Comparison of ENCODE assay signal across 1 cellular context in the genomic region with DNA sequence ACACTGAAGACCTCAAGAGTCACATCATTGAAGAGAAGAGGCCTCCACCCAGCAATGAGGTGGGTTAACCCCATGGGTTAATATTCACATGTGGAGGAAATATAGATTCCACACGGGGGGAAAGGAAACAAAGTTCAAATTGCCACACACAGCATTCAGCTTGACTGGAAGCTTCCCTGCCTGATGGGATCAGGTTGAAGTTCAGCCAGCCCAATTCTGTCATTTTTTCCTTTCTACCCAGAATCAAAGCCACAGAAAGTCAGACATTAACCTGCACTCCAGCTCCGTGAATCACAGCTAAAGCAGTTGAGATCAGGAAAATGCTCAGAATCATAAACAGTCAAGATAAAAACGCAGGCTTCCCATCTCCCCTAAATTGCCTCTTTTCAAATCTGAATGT.
TF ChIP-seq lines count a peak whose summit lies in the region.

No MANE protein-coding gene starts in this region.

TF ChIP-seq in liver, 16 proteins besides CTCF, POLR2A, EP300 and RAD21 (continued from another document):
- TF ChIP-seq, protein P1, sequence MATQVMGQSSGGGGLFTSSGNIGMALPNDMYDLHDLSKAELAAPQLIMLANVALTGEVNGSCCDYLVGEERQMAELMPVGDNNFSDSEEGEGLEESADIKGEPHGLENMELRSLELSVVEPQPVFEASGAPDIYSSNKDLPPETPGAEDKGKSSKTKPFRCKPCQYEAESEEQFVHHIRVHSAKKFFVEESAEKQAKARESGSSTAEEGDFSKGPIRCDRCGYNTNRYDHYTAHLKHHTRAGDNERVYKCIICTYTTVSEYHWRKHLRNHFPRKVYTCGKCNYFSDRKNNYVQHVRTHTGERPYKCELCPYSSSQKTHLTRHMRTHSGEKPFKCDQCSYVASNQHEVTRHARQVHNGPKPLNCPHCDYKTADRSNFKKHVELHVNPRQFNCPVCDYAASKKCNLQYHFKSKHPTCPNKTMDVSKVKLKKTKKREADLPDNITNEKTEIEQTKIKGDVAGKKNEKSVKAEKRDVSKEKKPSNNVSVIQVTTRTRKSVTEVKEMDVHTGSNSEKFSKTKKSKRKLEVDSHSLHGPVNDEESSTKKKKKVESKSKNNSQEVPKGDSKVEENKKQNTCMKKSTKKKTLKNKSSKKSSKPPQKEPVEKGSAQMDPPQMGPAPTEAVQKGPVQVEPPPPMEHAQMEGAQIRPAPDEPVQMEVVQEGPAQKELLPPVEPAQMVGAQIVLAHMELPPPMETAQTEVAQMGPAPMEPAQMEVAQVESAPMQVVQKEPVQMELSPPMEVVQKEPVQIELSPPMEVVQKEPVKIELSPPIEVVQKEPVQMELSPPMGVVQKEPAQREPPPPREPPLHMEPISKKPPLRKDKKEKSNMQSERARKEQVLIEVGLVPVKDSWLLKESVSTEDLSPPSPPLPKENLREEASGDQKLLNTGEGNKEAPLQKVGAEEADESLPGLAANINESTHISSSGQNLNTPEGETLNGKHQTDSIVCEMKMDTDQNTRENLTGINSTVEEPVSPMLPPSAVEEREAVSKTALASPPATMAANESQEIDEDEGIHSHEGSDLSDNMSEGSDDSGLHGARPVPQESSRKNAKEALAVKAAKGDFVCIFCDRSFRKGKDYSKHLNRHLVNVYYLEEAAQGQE (IDR thresholded peaks at IDR 0.05) = peak; percentile 92
- TF ChIP-seq NR2F2 (IDR thresholded peaks at IDR 0.05) (no peak), SP1 (IDR thresholded peaks at IDR 0.05) (peak; percentile 99), RXRA (IDR thresholded peaks at IDR 0.05) (peak; percentile 81 to 93), YY1 (IDR thresholded peaks at IDR 0.05) (peak; percentile 90)
- TF ChIP-seq, protein P2, sequence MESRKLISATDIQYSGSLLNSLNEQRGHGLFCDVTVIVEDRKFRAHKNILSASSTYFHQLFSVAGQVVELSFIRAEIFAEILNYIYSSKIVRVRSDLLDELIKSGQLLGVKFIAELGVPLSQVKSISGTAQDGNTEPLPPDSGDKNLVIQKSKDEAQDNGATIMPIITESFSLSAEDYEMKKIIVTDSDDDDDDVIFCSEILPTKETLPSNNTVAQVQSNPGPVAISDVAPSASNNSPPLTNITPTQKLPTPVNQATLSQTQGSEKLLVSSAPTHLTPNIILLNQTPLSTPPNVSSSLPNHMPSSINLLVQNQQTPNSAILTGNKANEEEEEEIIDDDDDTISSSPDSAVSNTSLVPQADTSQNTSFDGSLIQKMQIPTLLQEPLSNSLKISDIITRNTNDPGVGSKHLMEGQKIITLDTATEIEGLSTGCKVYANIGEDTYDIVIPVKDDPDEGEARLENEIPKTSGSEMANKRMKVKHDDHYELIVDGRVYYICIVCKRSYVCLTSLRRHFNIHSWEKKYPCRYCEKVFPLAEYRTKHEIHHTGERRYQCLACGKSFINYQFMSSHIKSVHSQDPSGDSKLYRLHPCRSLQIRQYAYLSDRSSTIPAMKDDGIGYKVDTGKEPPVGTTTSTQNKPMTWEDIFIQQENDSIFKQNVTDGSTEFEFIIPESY (IDR thresholded peaks at IDR 0.05) = peak; percentile 88
- TF ChIP-seq, protein P3, sequence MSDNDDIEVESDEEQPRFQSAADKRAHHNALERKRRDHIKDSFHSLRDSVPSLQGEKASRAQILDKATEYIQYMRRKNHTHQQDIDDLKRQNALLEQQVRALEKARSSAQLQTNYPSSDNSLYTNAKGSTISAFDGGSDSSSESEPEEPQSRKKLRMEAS (IDR thresholded peaks at IDR 0.05) = peak; percentile 94
TF ChIP-seq in liver: peak in this region for 15.
